Comparison of ENCODE assay signal across 8 cellular contexts in genomic region chr1:200668514-200669313, GRCh38. TPM values are rescaled to one million over a fixed set of nuclear protein-coding genes. Genes with fewer than 3 reads are reported as not detected.
DNase-seq lines count a peak whose midpoint lies in the region; ATAC-seq lines count a peak whose summit lies in the region.

No MANE protein-coding gene starts in this region.

- ATAC-seq in GM19467 (IDR thresholded peaks at IDR 0.05; ENCODE audit: unreplicated experiment) (no peak), HG03039 (IDR thresholded peaks at IDR 0.05; ENCODE audit: unreplicated experiment) (no peak)

- H3K4me3 ChIP-seq in CD4-positive, alpha-beta memory T cell (ENCODE audit: low read length in 2 of 2): peak overlapping the region; percentile 57 to 95
- H3K4me3 ChIP-seq in effector memory CD4-positive, alpha-beta T cell (ENCODE audit: insufficient read depth, low read depth, low read length, poor library complexity, severe bottlenecking): peak overlapping the region; percentile 94
- H3K4me3 ChIP-seq in neuron (ENCODE audit: low read length): peak overlapping the region; percentile 69

- no peak for DNase-seq in CD4-positive, alpha-beta memory T cell
- DNase-seq in NCI-H69 (lab: John Stamatoyannopoulos, UW) (peak; percentile 21), HCEC 1CT (no peak), NCI-H146 treated with DMSO at 0.1 percent for 48 hours (lab: John Stamatoyannopoulos, UW; ENCODE audit: unreplicated experiment) (no peak)
- no peak for DNase-seq in effector memory CD4-positive, alpha-beta T cell

- H3K9me3 Mint-ChIP-seq in CD4-positive, alpha-beta memory T cell: no peaks in the 10 kb centered on the region

- peak overlapping the region; percentile 86 to 98 (median 92) for H3K27ac Mint-ChIP-seq in CD4-positive, alpha-beta memory T cell

- intact Hi-C loops in CD4-positive, alpha-beta memory T cell (cut with micrococcal nuclease): loop anchor here (1.0 to 2.0 kb wide), 3 partner anchors 48 to 350 kb away; partner anchors contain the start of gene KIF14

- CTCF ChIA-PET in CD4-positive, alpha-beta memory T cell (lab: Charles Lee; ENCODE audit: partially characterized antibody): interaction anchor here (1.5 to 2.8 kb wide), 3 partner anchors 38 to 135 kb away, joined by 3 to 17 read pairs (median 7); no protein-coding TSS in a partner anchor

- POLR2A ChIA-PET in CD4-positive, alpha-beta memory T cell (lab: Charles Lee; ENCODE audit: partially characterized antibody): interaction anchor here (0.6 to 2.3 kb wide), 10 partner anchors 9 to 354 kb away, joined by 3 to 20 read pairs (median 4); partner anchors contain the start of genes CAMSAP2 and KIF14

- H3K27me3 ChIP-seq in CD4-positive, alpha-beta memory T cell (ENCODE audit: insufficient read depth, low read length): no peaks in the 10 kb centered on the region
- no peaks in the 10 kb centered on the region for H3K27me3 ChIP-seq in effector memory CD4-positive, alpha-beta T cell (replicated peaks; ENCODE audit: control insufficient read depth, insufficient read depth, low read length, poor library complexity, severe bottlenecking)
- no peaks in the 10 kb centered on the region for H3K27me3 ChIP-seq in neuron (ENCODE audit: insufficient read depth, low read length)

- peaks cover 28 to 31% of the 10 kb centered on the region in 2 donors for H3K36me3 Mint-ChIP-seq in CD4-positive, alpha-beta memory T cell

- H3K4me1 ChIP-seq in CD4-positive, alpha-beta memory T cell (ENCODE audit: insufficient read depth, low read length): peaks cover 48% of the 10 kb centered on the region
- H3K4me1 ChIP-seq in effector memory CD4-positive, alpha-beta T cell (ENCODE audit: control insufficient read depth, insufficient read depth, low read length, poor library complexity, severe bottlenecking): peaks cover 8% of the 10 kb centered on the region
- H3K4me1 ChIP-seq in neuron (ENCODE audit: insufficient read depth, low read length): peaks cover 27% of the 10 kb centered on the region

- peaks cover 37 to 65% (median 49%) of the 10 kb centered on the region in 4 donors for H3K4me1 Mint-ChIP-seq in CD4-positive, alpha-beta memory T cell

- no peaks in the 10 kb centered on the region for H3K36me3 ChIP-seq in CD4-positive, alpha-beta memory T cell (ENCODE audit: insufficient read depth, low read length)
- peaks cover 15% of the 10 kb centered on the region for H3K36me3 ChIP-seq in effector memory CD4-positive, alpha-beta T cell (ENCODE audit: control insufficient read depth, insufficient read depth, low read length)
- peaks cover 23% of the 10 kb centered on the region for H3K36me3 ChIP-seq in neuron (ENCODE audit: insufficient read depth, low read length)

- H3K27ac ChIP-seq in CD4-positive, alpha-beta memory T cell (ENCODE audit: low read depth, low read length): peak overlapping the region; percentile 98
- H3K27ac ChIP-seq in effector memory CD4-positive, alpha-beta T cell (ENCODE audit: insufficient read depth, low read length, poor library complexity, severe bottlenecking): peak overlapping the region; percentile 98

- H2AFZ ChIP-seq in neuron (ENCODE audit: low read depth, low read length): peak overlapping the region; percentile 87

- H3K4me3 Mint-ChIP-seq in CD4-positive, alpha-beta memory T cell: peak overlapping the region; percentile 76 to 99 (median 84)

- no peaks in the 10 kb centered on the region for H3K9me3 ChIP-seq in CD4-positive, alpha-beta memory T cell (ENCODE audit: control insufficient read depth in 1 of 2, low read length in 2 of 2)
- no peaks in the 10 kb centered on the region for H3K9me3 ChIP-seq in effector memory CD4-positive, alpha-beta T cell (ENCODE audit: control insufficient read depth, low read length)
- H3K9me3 ChIP-seq in neuron (ENCODE audit: low read length): no peaks in the 10 kb centered on the region

- no peaks in the 10 kb centered on the region for H3K27me3 Mint-ChIP-seq in CD4-positive, alpha-beta memory T cell

RNA-seq across cellular contexts. Expression of gene DDX59, which starts 1.0 kb away (rescaled TPM):
- total RNA-seq in CD4-positive, alpha-beta memory T cell: 10 to 100 TPM; 37.0 to 37.5 TPM
- 10 to 100 TPM; 18.2 to 24.8 TPM for polyA plus RNA-seq in CD4-positive, alpha-beta memory T cell

RNA-seq across cellular contexts. Expression of gene KIF14, which starts 48.2 kb away (rescaled TPM):
- under 1 TPM in 1 of 2 experiments, not detected in 1; 0.06 TPM for total RNA-seq in CD4-positive, alpha-beta memory T cell
- not detected for polyA plus RNA-seq in CD4-positive, alpha-beta memory T cell
